In the genomic region with DNA sequence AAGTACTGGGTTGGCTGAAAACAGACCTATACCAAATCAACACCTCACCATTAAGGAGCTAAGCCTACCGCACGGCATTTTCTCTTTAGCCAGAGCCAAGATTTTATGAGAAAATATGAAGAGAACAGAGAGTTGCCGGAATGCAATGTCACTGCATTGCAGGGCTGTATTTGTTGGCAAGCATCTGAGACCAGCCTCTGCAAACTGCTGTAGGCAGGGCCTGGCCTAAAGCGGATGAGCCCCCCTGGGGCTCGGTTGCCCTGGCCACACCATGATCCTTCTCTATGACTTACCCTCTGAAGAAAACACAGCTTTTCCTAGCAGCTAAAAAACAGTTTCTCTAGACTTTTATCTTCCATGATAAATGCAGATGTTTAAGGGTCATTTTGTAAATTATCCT, we compare ENCODE assay signal across 15 cellular contexts.
DNase-seq lines count a peak whose midpoint lies in the region; ATAC-seq and TF ChIP-seq lines count a peak whose summit lies in the region.
"Had no signal": no experiment of that assay in that cellular context is flagged by ENCODE, and none has a peak within 500 bp of the region (broad histone marks: within the 10 kb centered on the region; RNA-seq: fewer than 3 reads in every experiment).

No MANE protein-coding gene starts in this region.

- H3K4me1 ChIP-seq in skeletal muscle tissue (ENCODE audit: control insufficient read depth in 3 of 3, insufficient read depth in 3 of 3, low read length in 3 of 3) = no peaks in the 10 kb centered on the region
- H3K4me1 ChIP-seq: pancreas had no signal

- ATAC-seq in SK-N-SH treated with all-trans-retinoic acid at 6 μM for 48 hours (no peak), HG02870 (IDR thresholded peaks at IDR 0.05; ENCODE audit: unreplicated experiment) (no peak)
- ATAC-seq: pancreas, T-helper 17 cell had no signal

- H3K36me3 ChIP-seq in skeletal muscle tissue (ENCODE audit: control insufficient read depth in 3 of 3, insufficient read depth in 3 of 3, low read length in 3 of 3) = no peaks in the 10 kb centered on the region
- H3K36me3 ChIP-seq: pancreas had no signal

- peak overlapping the region in 1 of 3 donors; percentile 14 for H3K9ac ChIP-seq in skeletal muscle tissue (ENCODE audit: low read depth in 1 of 3, low read length in 3 of 3)
- H3K9ac ChIP-seq: KMS-11 had no signal

- TF ChIP-seq CTCF in cardiac fibroblast (IDR thresholded peaks at IDR 0.05; ENCODE audit: low read depth, low read length) = no peak

- peak; percentile 31 for DNase-seq in HT1080 (ENCODE audit: low read depth)
- DNase-seq in cardiac fibroblast (ENCODE audit: low read depth in 2 of 2) = peak; percentile 65 to 86
- DNase-seq in iPS-NIHi7 (ENCODE audit: extremely low spot score) = peak; percentile 23
- DNase-seq in NCI-H146 (lab: John Stamatoyannopoulos, UW) = no peak
- DNase-seq in NCI-H748 treated with DMSO at 0.1 percent for 48 hours (lab: John Stamatoyannopoulos, UW) = no peak
- DNase-seq: central memory CD4-positive, alpha-beta T cell; GF-D8; NCI-H1417 treated with DMSO at 0.1 percent for 48 hours; NCI-H2227 treated with DMSO at 0.1 percent for 48 hours; pancreas; T-helper 17 cell had no signal

- H3K9me3 ChIP-seq in skeletal muscle tissue (ENCODE audit: control insufficient read depth in 3 of 3, low read length in 3 of 3) = no peaks in the 10 kb centered on the region
- H3K9me3 ChIP-seq: pancreas had no signal

- peak overlapping the region in 1 of 2 donors; percentile 43 for H3K4me3 ChIP-seq in cardiac fibroblast (replicated peaks in 1 of 2; ENCODE audit: low read depth in 2 of 2, low read length in 2 of 2)
- H3K4me3 ChIP-seq in skeletal muscle tissue (ENCODE audit: low read length in 3 of 3) = no peak overlapping the region
- H3K4me3 ChIP-seq: pancreas had no signal

- peak overlapping the region; percentile 60 for H3K27ac ChIP-seq in skeletal muscle tissue (ENCODE audit: low read depth, low read length)
- H3K27ac ChIP-seq: KMS-11, pancreas had no signal

- H3K27me3 ChIP-seq in skeletal muscle tissue (ENCODE audit: control insufficient read depth in 3 of 3, insufficient read depth in 3 of 3, low read length in 3 of 3) = no peaks in the 10 kb centered on the region
- H3K27me3 ChIP-seq: pancreas had no signal

TF ChIP-seq in SK-N-SH treated with all-trans-retinoic acid at 6 μM for 48 hours, 23 proteins besides CTCF, POLR2A, EP300 and RAD21:
- TF ChIP-seq ZNF565 (CRISPR knock-in tag; conservative IDR thresholded peaks at IDR 0.05; ENCODE audit: low read depth) (no peak), ZNF8 (CRISPR knock-in tag; IDR thresholded peaks at IDR 0.05) (no peak), ZC3H10 (CRISPR knock-in tag; IDR thresholded peaks at IDR 0.05) (no peak), SNAI2 (CRISPR knock-in tag; IDR thresholded peaks at IDR 0.05) (no peak), TCF4 (CRISPR knock-in tag; IDR thresholded peaks at IDR 0.05; ENCODE audit: borderline replicate concordance) (no peak), GLIS3 (CRISPR knock-in tag; IDR thresholded peaks at IDR 0.05) (no peak), CSDC2 (CRISPR knock-in tag; IDR thresholded peaks at IDR 0.05) (no peak), ARNTL (CRISPR knock-in tag; IDR thresholded peaks at IDR 0.05; ENCODE audit: borderline replicate concordance, low read depth) (no peak)
- TF ChIP-seq, protein P1, sequence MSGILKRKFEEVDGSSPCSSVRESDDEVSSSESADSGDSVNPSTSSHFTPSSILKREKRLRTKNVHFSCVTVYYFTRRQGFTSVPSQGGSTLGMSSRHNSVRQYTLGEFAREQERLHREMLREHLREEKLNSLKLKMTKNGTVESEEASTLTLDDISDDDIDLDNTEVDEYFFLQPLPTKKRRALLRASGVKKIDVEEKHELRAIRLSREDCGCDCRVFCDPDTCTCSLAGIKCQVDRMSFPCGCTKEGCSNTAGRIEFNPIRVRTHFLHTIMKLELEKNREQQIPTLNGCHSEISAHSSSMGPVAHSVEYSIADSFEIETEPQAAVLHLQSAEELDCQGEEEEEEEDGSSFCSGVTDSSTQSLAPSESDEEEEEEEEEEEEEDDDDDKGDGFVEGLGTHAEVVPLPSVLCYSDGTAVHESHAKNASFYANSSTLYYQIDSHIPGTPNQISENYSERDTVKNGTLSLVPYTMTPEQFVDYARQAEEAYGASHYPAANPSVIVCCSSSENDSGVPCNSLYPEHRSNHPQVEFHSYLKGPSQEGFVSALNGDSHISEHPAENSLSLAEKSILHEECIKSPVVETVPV (CRISPR knock-in tag; IDR thresholded peaks at IDR 0.05) = no peak

Comparison
In these comparisons a context has a peak if more than half of its experiments do, and no peak if none do; other contexts are left out.
1. DNase-seq: peak in HT1080 (single experiment), cardiac fibroblast (2 of 2) and iPS-NIHi7 (single experiment); none in NCI-H146 (single experiment) and NCI-H748 treated with DMSO at 0.1 percent for 48 hours (single experiment).